Comparison of ENCODE assay signal across 19 cellular contexts in genomic region chr13:30755678-30756077, GRCh38.
"Had no signal": no experiment of that assay in that cellular context is flagged by ENCODE, and none has a peak within 500 bp of the region (broad histone marks: within the 10 kb centered on the region; RNA-seq: fewer than 3 reads in every experiment).

No MANE protein-coding gene starts in this region.

- H3K9me3 Mint-ChIP-seq: activated T-cell treated with anti-CD3 and anti-CD28 coated beads, Interleukin-2, amount 50 U/mL, for 72 hours; central memory CD8-positive, alpha-beta T cell; memory B cell; naive thymus-derived CD8-positive, alpha-beta T cell had no signal

- H3K27me3 Mint-ChIP-seq: activated CD4-positive, alpha-beta T cell treated with anti-CD3 and anti-CD28 coated beads, Interleukin-2, amount 10 ng/mL, durations not matched to agents 7 days and 5 days; activated naive CD8-positive, alpha-beta T cell treated with anti-CD3 and anti-CD28 coated beads, Interleukin-2, amount 10 ng/mL, durations not matched to agents 7 days and 5 days; central memory CD8-positive, alpha-beta T cell; memory B cell; naive thymus-derived CD8-positive, alpha-beta T cell had no signal

- H3K4me2 ChIP-seq: hepatocyte had no signal

- H3K4me1 Mint-ChIP-seq: memory B cell had no signal

- H3K36me3 ChIP-seq: brain microvascular endothelial cell, esophagus muscularis mucosa, transverse colon had no signal

- H3K27ac Mint-ChIP-seq: activated CD4-positive, alpha-beta T cell treated with anti-CD3 and anti-CD28 coated beads, Interleukin-2, amount 10 ng/mL, durations not matched to agents 7 days and 5 days; activated naive CD8-positive, alpha-beta T cell treated with anti-CD3 and anti-CD28 coated beads, Interleukin-2, amount 10 ng/mL, durations not matched to agents 7 days and 5 days; activated T-cell treated with anti-CD3 and anti-CD28 coated beads, Interleukin-2, amount 50 U/mL, for 72 hours; memory B cell had no signal

- H3K9me3 ChIP-seq: esophagus muscularis mucosa, transverse colon had no signal

- H3K79me2 ChIP-seq: hepatocyte had no signal

- H3K27ac ChIP-seq: brain microvascular endothelial cell, coronary artery, esophagus muscularis mucosa, hepatocyte, transverse colon had no signal

- DNase-seq: activated CD4-positive, alpha-beta T cell treated with anti-CD3 and anti-CD28 coated beads, Interleukin-2, amount 10 ng/mL, durations not matched to agents 7 days and 5 days; activated CD8-positive, alpha-beta memory T cell treated with anti-CD3 and anti-CD28 coated beads, Interleukin-2, amount 50 U/mL, for 48 hours; activated gamma-delta T cell; activated naive CD8-positive, alpha-beta T cell treated with anti-CD3 and anti-CD28 coated beads, Interleukin-2, amount 10 ng/mL, durations not matched to agents 7 days and 5 days; activated T-cell treated with anti-CD3 and anti-CD28 coated beads, Interleukin-2, amount 50 U/mL, for 72 hours; brain microvascular endothelial cell; left ventricle myocardium superior; naive thymus-derived CD8-positive, alpha-beta T cell; posterior cingulate gyrus; stimulated activated CD4-positive, alpha-beta T cell treated with anti-CD3 and anti-CD28 coated beads, Interleukin-15, amount 100 ng/mL, for 24 hours; stimulated activated CD4-positive, alpha-beta T cell treated with anti-CD3 and anti-CD28 coated beads, Interleukin-4, amount 100 ng/mL, for 24 hours; stimulated activated naive CD4-positive, alpha-beta T cell treated with Interleukin-2 at 50 U/mL for 16 hours; substantia nigra; transverse colon had no signal

- H3K27me3 ChIP-seq: brain microvascular endothelial cell, esophagus muscularis mucosa, hepatocyte had no signal

- H3K4me3 ChIP-seq: coronary artery, esophagus muscularis mucosa, hepatocyte, transverse colon had no signal

- H3K4me1 ChIP-seq: transverse colon had no signal

- H3K4me3 Mint-ChIP-seq: activated CD4-positive, alpha-beta T cell treated with anti-CD3 and anti-CD28 coated beads, Interleukin-2, amount 10 ng/mL, durations not matched to agents 7 days and 5 days; activated naive CD8-positive, alpha-beta T cell treated with anti-CD3 and anti-CD28 coated beads, Interleukin-2, amount 10 ng/mL, durations not matched to agents 7 days and 5 days; activated T-cell treated with anti-CD3 and anti-CD28 coated beads, Interleukin-2, amount 50 U/mL, for 72 hours; central memory CD8-positive, alpha-beta T cell; memory B cell; naive thymus-derived CD8-positive, alpha-beta T cell had no signal

- H2AFZ ChIP-seq: hepatocyte had no signal
